In genomic region chr5:84274585-84275468, GRCh38 we compare ENCODE assay signal across 8 cellular contexts.
A peak's percentile ranks its signal among the peaks of the same experiment; 100 is the strongest.
DNase-seq lines count a peak whose midpoint lies in the region; ATAC-seq, FAIRE-seq and TF ChIP-seq lines count a peak whose summit lies in the region.

No MANE protein-coding gene starts in this region.

- no peak overlapping the region for H3K4me3 Mint-ChIP-seq in WTC11

- POLR2A ChIA-PET in WTC11 (lab: Charles Lee), result no interaction called here

- peak; percentile 13 for DNase-seq in activated CD4-positive, alpha-beta T cell treated with anti-CD3 and anti-CD28 coated beads for 48 hours
- DNase-seq in activated CD4-positive, alpha-beta T cell treated with anti-CD3 and anti-CD28 coated beads for 1 hour, result no peak
- DNase-seq in HTR-8/SVneo (ENCODE audit: insufficient read length, low spot score) (peak; percentile 23), WTC11 (ENCODE audit: low spot score) (peak; percentile 51), left lobe of liver (ENCODE audit: low spot score) (no peak), NCI-H187 (lab: John Stamatoyannopoulos, UW) (no peak)

- H3K27me3 Mint-ChIP-seq in WTC11 (ENCODE audit: low read depth), result no peaks in the 10 kb centered on the region

- TF ChIP-seq CTCF in WTC11 (IDR thresholded peaks at IDR 0.05), result peak; percentile 44

- no peaks in the 10 kb centered on the region for H3K9me3 Mint-ChIP-seq in WTC11

- ATAC-seq in WTC11 (no peak; the same call in 1 of the 2 replicates), left lobe of liver (peak; percentile 69), HG03354 (IDR thresholded peaks at IDR 0.05; ENCODE audit: poor library complexity, severe bottlenecking, unreplicated experiment) (no peak), HG02678 (IDR thresholded peaks at IDR 0.05; ENCODE audit: unreplicated experiment) (no peak)

- FAIRE-seq in HTR-8/SVneo (lab: Jason Lieb, UNC), result no peak

- H3K4me1 Mint-ChIP-seq in WTC11, result peaks cover 47% of the 10 kb centered on the region

- H3K36me3 Mint-ChIP-seq in WTC11, result no peaks in the 10 kb centered on the region

- no peak overlapping the region for H3K27ac Mint-ChIP-seq in WTC11

- CTCF ChIA-PET in WTC11 (lab: Charles Lee), result interaction anchor here (1.0 kb wide), 1 partner anchor 107 kb away, joined by 3 read pairs; no protein-coding TSS in a partner anchor

TF ChIP-seq in WTC11, 78 proteins besides CTCF, POLR2A, EP300 and RAD21:
- TF ChIP-seq USF2 (CRISPR knock-in tag; IDR thresholded peaks at IDR 0.05) (no peak), AFF4 (CRISPR knock-in tag; IDR thresholded peaks at IDR 0.05; ENCODE audit: borderline replicate concordance) (no peak), GRHL2 (CRISPR knock-in tag; IDR thresholded peaks at IDR 0.05; ENCODE audit: insufficient replicate concordance, severe bottlenecking) (no peak), ARID4B (CRISPR knock-in tag; IDR thresholded peaks at IDR 0.05; ENCODE audit: borderline replicate concordance) (no peak)
TF ChIP-seq in WTC11: peak in this region for 0.

Comparison
In these comparisons a context has a peak if more than half of its experiments do, and no peak if none do; other contexts are left out.
1. DNase-seq: peak in activated CD4-positive, alpha-beta T cell treated with anti-CD3 and anti-CD28 coated beads for 48 hours (single experiment), HTR-8/SVneo (single experiment) and WTC11 (single experiment); none in activated CD4-positive, alpha-beta T cell treated with anti-CD3 and anti-CD28 coated beads for 1 hour (single experiment), left lobe of liver (single experiment) and NCI-H187 (0 of 2).